Comparison of ENCODE assay signal across 2 cellular contexts in the genomic region with DNA sequence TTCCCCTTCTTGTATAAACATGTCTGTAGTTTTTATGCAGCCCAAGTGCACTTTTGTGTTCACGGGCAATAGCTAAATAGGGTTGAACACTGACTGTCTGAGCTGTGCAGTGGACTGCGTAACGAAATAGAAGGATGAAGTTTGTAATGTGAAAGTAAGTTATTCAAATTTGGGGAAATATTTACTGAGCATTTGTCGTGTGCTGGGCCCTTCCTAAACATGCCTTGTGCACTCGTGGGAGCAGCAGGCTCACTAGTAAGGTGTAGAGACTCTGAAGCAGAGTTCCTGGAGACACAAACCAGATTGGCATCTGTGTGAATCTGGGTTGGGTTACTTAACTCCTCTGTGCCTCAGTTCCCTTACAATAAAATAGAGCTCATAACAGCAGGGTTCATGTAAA.
TF ChIP-seq lines count a peak whose summit lies in the region.

No MANE protein-coding gene starts in this region.

TF ChIP-seq in SK-N-SH treated with all-trans-retinoic acid at 6 μM for 48 hours, 23 proteins besides CTCF, POLR2A, EP300 and RAD21 (continued from another document):
- TF ChIP-seq ZNF70 (CRISPR knock-in tag; IDR thresholded peaks at IDR 0.05) (no peak), PATZ1 (CRISPR knock-in tag; IDR thresholded peaks at IDR 0.05; ENCODE audit: borderline replicate concordance) (no peak), TOX (CRISPR knock-in tag; IDR thresholded peaks at IDR 0.05; ENCODE audit: borderline replicate concordance) (no peak), PPARA (CRISPR knock-in tag; IDR thresholded peaks at IDR 0.05; ENCODE audit: borderline replicate concordance) (no peak), ZNF565 (CRISPR knock-in tag; conservative IDR thresholded peaks at IDR 0.05; ENCODE audit: low read depth) (no peak), TCF4 (CRISPR knock-in tag; IDR thresholded peaks at IDR 0.05; ENCODE audit: borderline replicate concordance) (no peak), ESRRG (CRISPR knock-in tag; IDR thresholded peaks at IDR 0.05) (no peak), GLIS3 (CRISPR knock-in tag; IDR thresholded peaks at IDR 0.05) (no peak), ISL1 (CRISPR knock-in tag; IDR thresholded peaks at IDR 0.05) (no peak), OSR1 (CRISPR knock-in tag; IDR thresholded peaks at IDR 0.05) (no peak)
- TF ChIP-seq, protein P1, sequence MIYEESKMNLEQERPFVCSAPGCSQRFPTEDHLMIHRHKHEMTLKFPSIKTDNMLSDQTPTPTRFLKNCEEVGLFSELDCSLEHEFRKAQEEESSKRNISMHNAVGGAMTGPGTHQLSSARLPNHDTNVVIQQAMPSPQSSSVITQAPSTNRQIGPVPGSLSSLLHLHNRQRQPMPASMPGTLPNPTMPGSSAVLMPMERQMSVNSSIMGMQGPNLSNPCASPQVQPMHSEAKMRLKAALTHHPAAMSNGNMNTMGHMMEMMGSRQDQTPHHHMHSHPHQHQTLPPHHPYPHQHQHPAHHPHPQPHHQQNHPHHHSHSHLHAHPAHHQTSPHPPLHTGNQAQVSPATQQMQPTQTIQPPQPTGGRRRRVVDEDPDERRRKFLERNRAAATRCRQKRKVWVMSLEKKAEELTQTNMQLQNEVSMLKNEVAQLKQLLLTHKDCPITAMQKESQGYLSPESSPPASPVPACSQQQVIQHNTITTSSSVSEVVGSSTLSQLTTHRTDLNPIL (CRISPR knock-in tag; IDR thresholded peaks at IDR 0.05; ENCODE audit: low read depth), result no peak

TF ChIP-seq in SK-N-SH, 30 proteins besides CTCF, POLR2A, EP300 and RAD21 (continued from another document):
- TF ChIP-seq ELF1 (IDR thresholded peaks at IDR 0.05) (no peak), FOXM1 (IDR thresholded peaks at IDR 0.05; ENCODE audit: low read depth) (no peak), YY1 (IDR thresholded peaks at IDR 0.05; ENCODE audit: low read depth) (no peak), REST (IDR thresholded peaks at IDR 0.05; ENCODE audit: low read depth, low read length) (no peak), JUND (IDR thresholded peaks at IDR 0.05) (no peak), FOXJ3 (CRISPR knock-in tag; IDR thresholded peaks at IDR 0.05) (no peak), NFIC (IDR thresholded peaks at IDR 0.05; ENCODE audit: borderline replicate concordance) (no peak)
- TF ChIP-seq, protein P2, sequence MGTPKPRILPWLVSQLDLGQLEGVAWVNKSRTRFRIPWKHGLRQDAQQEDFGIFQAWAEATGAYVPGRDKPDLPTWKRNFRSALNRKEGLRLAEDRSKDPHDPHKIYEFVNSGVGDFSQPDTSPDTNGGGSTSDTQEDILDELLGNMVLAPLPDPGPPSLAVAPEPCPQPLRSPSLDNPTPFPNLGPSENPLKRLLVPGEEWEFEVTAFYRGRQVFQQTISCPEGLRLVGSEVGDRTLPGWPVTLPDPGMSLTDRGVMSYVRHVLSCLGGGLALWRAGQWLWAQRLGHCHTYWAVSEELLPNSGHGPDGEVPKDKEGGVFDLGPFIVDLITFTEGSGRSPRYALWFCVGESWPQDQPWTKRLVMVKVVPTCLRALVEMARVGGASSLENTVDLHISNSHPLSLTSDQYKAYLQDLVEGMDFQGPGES (IDR thresholded peaks at IDR 0.05; ENCODE audit: low read depth, low read length), result no peak
